In the genomic region with DNA sequence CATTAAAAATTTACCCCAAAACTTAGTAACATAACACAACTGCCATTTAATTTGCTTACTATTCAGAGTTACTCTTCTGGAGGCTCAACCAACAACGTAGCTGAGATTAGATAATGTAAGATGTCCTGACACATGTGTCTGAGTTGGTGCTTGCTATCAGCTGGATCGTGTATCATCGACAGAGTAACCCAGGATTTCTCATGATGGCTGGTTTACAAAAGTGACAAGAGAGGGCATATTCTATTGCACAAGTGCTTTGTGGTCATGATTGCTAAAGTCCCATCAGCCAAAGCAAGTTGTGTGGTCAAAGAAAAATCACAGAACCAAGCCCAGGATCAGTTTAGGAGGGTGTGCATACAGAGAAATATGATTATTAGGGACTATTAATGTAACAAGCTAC, we compare ENCODE assay signal across 29 cellular contexts.
DNase-seq lines count a peak whose midpoint lies in the region; ATAC-seq, FAIRE-seq and TF ChIP-seq lines count a peak whose summit lies in the region.
"Had no signal": no experiment of that assay in that cellular context is flagged by ENCODE, and none has a peak within 500 bp of the region (broad histone marks: within the 10 kb centered on the region; RNA-seq: fewer than 3 reads in every experiment).

No MANE protein-coding gene starts in this region.

- DNase-seq in left ventricle myocardium inferior (no peak), heart left ventricle (no peak), OCI-M1 (lab: John Stamatoyannopoulos, UW) (peak; percentile 38), fibroblast of mammary gland (ENCODE audit: low read depth) (peak; percentile 17), smooth muscle cell (lab: John Stamatoyannopoulos, UW; ENCODE audit: unreplicated experiment) (no peak), T-cell (no peak), frontal cortex (ENCODE audit: low spot score in 2 of 2) (no peak)
- DNase-seq: activated CD4-positive, alpha-beta T cell treated with anti-CD3 and anti-CD28 coated beads for 1 hour; activated CD8-positive, alpha-beta T cell treated with anti-CD3 and anti-CD28 coated beads, Interleukin-2, amount 10 ng/mL, durations not matched to agents 7 days and 5 days; activated T-cell treated with anti-CD3 and anti-CD28 coated beads for 4 hours; brain microvascular endothelial cell; effector memory CD8-positive, alpha-beta T cell; H9; Karpas-422; mesendoderm; NCI-H1105; NCI-H2029; NCI-H2227 treated with DMSO at 0.1 percent for 48 hours; SHP77; stimulated activated CD4-positive, alpha-beta T cell treated with anti-CD3 and anti-CD28 coated beads, Interleukin-1b, Interleukin-23, amount 100 ng/mL, for 48 hours; T-helper 1 cell had no signal

- H3K36me3 ChIP-seq in left ventricle myocardium inferior (no peaks in the 10 kb centered on the region), heart left ventricle (no peaks in the 10 kb centered on the region), smooth muscle cell (ENCODE audit: low read depth) (no peaks in the 10 kb centered on the region)
- H3K36me3 ChIP-seq: brain microvascular endothelial cell, prostate gland had no signal

- no peaks in the 10 kb centered on the region for H4K20me1 ChIP-seq in smooth muscle cell (ENCODE audit: low read depth)

- TF ChIP-seq CTCF in left ventricle myocardium inferior (IDR thresholded peaks at IDR 0.05; ENCODE audit: borderline replicate concordance) (no peak), heart left ventricle (IDR thresholded peaks at IDR 0.05) (no peak), fibroblast of mammary gland (conservative IDR thresholded peaks at IDR 0.05; ENCODE audit: control insufficient read depth, insufficient read depth, low read depth, low read length) (no peak), smooth muscle cell (IDR thresholded peaks at IDR 0.05; ENCODE audit: borderline replicate concordance, insufficient read depth, poor library complexity, severe bottlenecking) (no peak)

- H3K9me3 ChIP-seq in left ventricle myocardium inferior (replicated peaks), result no peaks in the 10 kb centered on the region
- H3K9me3 ChIP-seq in heart left ventricle, result no peaks in the 10 kb centered on the region
- H3K9me3 ChIP-seq in smooth muscle cell (replicated peaks; ENCODE audit: low read depth), result no peaks in the 10 kb centered on the region
- H3K9me3 ChIP-seq: A549, prostate gland had no signal

- CTCF ChIA-PET in T-cell (lab: Charles Lee), result no interaction called here

- no peak overlapping the region for H3K27ac Mint-ChIP-seq in T-cell
- H3K27ac Mint-ChIP-seq: activated CD8-positive, alpha-beta T cell treated with anti-CD3 and anti-CD28 coated beads, Interleukin-2, amount 10 ng/mL, durations not matched to agents 7 days and 5 days; effector memory CD8-positive, alpha-beta T cell; stimulated activated effector memory CD8-positive, alpha-beta T cell treated with anti-CD3 and anti-CD28 coated beads, Interleukin-12 subunit alpha, Interleukin-12 subunit beta, amount 100 ng/mL, for 72 hours had no signal

- no peak for ATAC-seq in heart left ventricle
- ATAC-seq in T-cell (replicated peaks in 1 of 4), result no peak
- ATAC-seq in HG03025 (IDR thresholded peaks at IDR 0.05; ENCODE audit: low FRiP score, unreplicated experiment), result no peak
- ATAC-seq: A549; activated CD8-positive, alpha-beta T cell treated with anti-CD3 and anti-CD28 coated beads, Interleukin-2, amount 10 ng/mL, durations not matched to agents 7 days and 5 days; effector memory CD8-positive, alpha-beta T cell; stimulated activated effector memory CD8-positive, alpha-beta T cell treated with anti-CD3 and anti-CD28 coated beads, Interleukin-12 subunit alpha, Interleukin-12 subunit beta, amount 100 ng/mL, for 72 hours had no signal

- FAIRE-seq in frontal cortex (lab: Jason Lieb, UNC), result no peak
- FAIRE-seq: A549, colon, GM12892, TTC549 had no signal

- H3K4me3 ChIP-seq in left ventricle myocardium inferior, result no peak overlapping the region
- H3K4me3 ChIP-seq in heart left ventricle, result no peak overlapping the region
- H3K4me3 ChIP-seq in fibroblast of mammary gland (ENCODE audit: control insufficient read depth, low read depth, low read length), result no peak overlapping the region
- H3K4me3 ChIP-seq in smooth muscle cell, result no peak overlapping the region
- H3K4me3 ChIP-seq: A549, prostate gland, skin epidermis had no signal

- H3K4me2 ChIP-seq in smooth muscle cell, result peak overlapping the region; percentile 55
- H3K4me2 ChIP-seq: A549 had no signal

- POLR2A ChIA-PET in T-cell (lab: Charles Lee), result no interaction called here

- no peaks in the 10 kb centered on the region for H3K79me2 ChIP-seq in smooth muscle cell (ENCODE audit: low read depth)

- H3K9ac ChIP-seq in smooth muscle cell (ENCODE audit: low read depth), result no peak overlapping the region

- no peaks in the 10 kb centered on the region for H3K27me3 Mint-ChIP-seq in T-cell
- H3K27me3 Mint-ChIP-seq: effector memory CD8-positive, alpha-beta T cell had no signal

- H3K27me3 ChIP-seq in left ventricle myocardium inferior (ENCODE audit: low read depth), result no peaks in the 10 kb centered on the region
- no peaks in the 10 kb centered on the region for H3K27me3 ChIP-seq in heart left ventricle
- no peaks in the 10 kb centered on the region for H3K27me3 ChIP-seq in smooth muscle cell (ENCODE audit: low read depth)
- H3K27me3 ChIP-seq: brain microvascular endothelial cell had no signal

- 13 to 26% (median 21%) methylated on average over 3 of the region's 3 CpGs for WGBS in heart left ventricle, 4 donors
- 25% methylated on average over 3 of the region's 3 CpGs for WGBS in smooth muscle cell (ENCODE audit: low lambda C conversion rate)

- H3K9me3 Mint-ChIP-seq in T-cell, result no peaks in the 10 kb centered on the region
- H3K9me3 Mint-ChIP-seq: stimulated activated effector memory CD8-positive, alpha-beta T cell treated with anti-CD3 and anti-CD28 coated beads, Interleukin-12 subunit alpha, Interleukin-12 subunit beta, amount 100 ng/mL, for 72 hours had no signal

- H3K4me3 Mint-ChIP-seq in T-cell, result no peak overlapping the region
- H3K4me3 Mint-ChIP-seq: activated CD8-positive, alpha-beta T cell treated with anti-CD3 and anti-CD28 coated beads, Interleukin-2, amount 10 ng/mL, durations not matched to agents 7 days and 5 days; effector memory CD8-positive, alpha-beta T cell; H9; stimulated activated effector memory CD8-positive, alpha-beta T cell treated with anti-CD3 and anti-CD28 coated beads, Interleukin-12 subunit alpha, Interleukin-12 subunit beta, amount 100 ng/mL, for 72 hours had no signal

- H3K27ac ChIP-seq in left ventricle myocardium inferior (replicated peaks), result peak overlapping the region; percentile 20
- H3K27ac ChIP-seq in heart left ventricle, result peak overlapping the region in 3 of 12 donors; percentile 7 to 16 (median 14)
- H3K27ac ChIP-seq in smooth muscle cell (ENCODE audit: low read depth), result peak overlapping the region; percentile 5
- H3K27ac ChIP-seq: A549, brain microvascular endothelial cell, prostate gland, skin epidermis had no signal

- intact Hi-C loops in left ventricle myocardium inferior (cut with micrococcal nuclease) (no loop called here), heart left ventricle (cut with DNase I) (no loop called here)

- H2AFZ ChIP-seq in smooth muscle cell (ENCODE audit: low read depth), result peak overlapping the region; percentile 31

- no peaks in the 10 kb centered on the region for H3K4me1 Mint-ChIP-seq in T-cell
- H3K4me1 Mint-ChIP-seq: stimulated activated effector memory CD8-positive, alpha-beta T cell treated with anti-CD3 and anti-CD28 coated beads, Interleukin-12 subunit alpha, Interleukin-12 subunit beta, amount 100 ng/mL, for 72 hours had no signal

- H3K4me1 ChIP-seq in left ventricle myocardium inferior (peaks cover 8% of the 10 kb centered on the region), heart left ventricle (peaks cover 0 to 9% (median 0%) of the 10 kb centered on the region in 12 donors), smooth muscle cell (ENCODE audit: low read depth) (no peaks in the 10 kb centered on the region)
- H3K4me1 ChIP-seq: A549, prostate gland had no signal

- TF ChIP-seq POLR2A in heart left ventricle (IDR thresholded peaks at IDR 0.05), result no peak

- peaks cover 5% of the 10 kb centered on the region for H3F3A ChIP-seq in smooth muscle cell (ENCODE audit: low read depth)

- H3K36me3 Mint-ChIP-seq in T-cell, result no peaks in the 10 kb centered on the region
- H3K36me3 Mint-ChIP-seq: stimulated activated effector memory CD8-positive, alpha-beta T cell treated with anti-CD3 and anti-CD28 coated beads, Interleukin-12 subunit alpha, Interleukin-12 subunit beta, amount 100 ng/mL, for 72 hours had no signal

Comparison
In these comparisons a context has a peak if more than half of its experiments do, and no peak if none do; other contexts are left out.
1. DNase-seq: peak in OCI-M1 (single experiment) and fibroblast of mammary gland (single experiment); none in left ventricle myocardium inferior (single experiment), heart left ventricle (0 of 5), smooth muscle cell (single experiment), T-cell (0 of 34) and frontal cortex (0 of 2).